In genomic region chr2:236600158-236600557, GRCh38 we compare ENCODE assay signal across 32 cellular contexts. TPM values are rescaled to one million over a fixed set of nuclear protein-coding genes. Genes with fewer than 3 reads are reported as not detected.
"Had no signal": no experiment of that assay in that cellular context is flagged by ENCODE, and none has a peak within 500 bp of the region (broad histone marks: within the 10 kb centered on the region; RNA-seq: fewer than 3 reads in every experiment).

No MANE protein-coding gene starts in this region.

- H3K9me3 ChIP-seq: ovary, psoas muscle, sigmoid colon, suprapubic skin, testis, tibial artery, transverse colon, upper lobe of right lung, uterus had no signal

- H3K27ac ChIP-seq: ovary, parathyroid adenoma, psoas muscle, right lobe of liver, sigmoid colon, skin epidermis, suprapubic skin, testis, tibial artery, transverse colon, upper lobe of right lung, uterus had no signal

- H3K36me3 Mint-ChIP-seq: naive B cell; naive thymus-derived CD8-positive, alpha-beta T cell; natural killer cell treated with Interleukin-12 subunit alpha and Interleukin-12 subunit beta and Interleukin-15 and Interleukin-18, amount 100 ng/mL, for 72 hours; stimulated activated effector memory CD8-positive, alpha-beta T cell treated with anti-CD3 and anti-CD28 coated beads, Interleukin-12 subunit alpha, Interleukin-12 subunit beta, amount 100 ng/mL, for 72 hours had no signal

- H3K9ac ChIP-seq: parathyroid adenoma had no signal

- H3K79me2 ChIP-seq: parathyroid adenoma had no signal

- H3K4me3 Mint-ChIP-seq: naive B cell; naive thymus-derived CD8-positive, alpha-beta T cell; natural killer cell treated with Interleukin-12 subunit alpha and Interleukin-12 subunit beta and Interleukin-15 and Interleukin-18, amount 100 ng/mL, for 72 hours; nephron progenitor cell; neural crest cell; stimulated activated effector memory CD8-positive, alpha-beta T cell treated with anti-CD3 and anti-CD28 coated beads, Interleukin-12 subunit alpha, Interleukin-12 subunit beta, amount 100 ng/mL, for 72 hours; stimulated activated naive CD8-positive, alpha-beta T cell treated with anti-CD3 and anti-CD28 coated beads, Interleukin-15, amount 100 ng/mL, for 72 hours had no signal

- H3K4me2 ChIP-seq: smooth muscle cell had no signal

- H2AFZ ChIP-seq: parathyroid adenoma had no signal

- H3K4me3 ChIP-seq: ovary, psoas muscle, right lobe of liver, sigmoid colon, skin epidermis, smooth muscle cell, suprapubic skin, testis, tibial artery, transverse colon, upper lobe of right lung, uterus had no signal

- H3K27ac Mint-ChIP-seq: naive thymus-derived CD8-positive, alpha-beta T cell; natural killer cell treated with Interleukin-12 subunit alpha and Interleukin-12 subunit beta and Interleukin-15 and Interleukin-18, amount 100 ng/mL, for 72 hours; nephron progenitor cell; progenitor cell of endocrine pancreas; stimulated activated effector memory CD8-positive, alpha-beta T cell treated with anti-CD3 and anti-CD28 coated beads, Interleukin-12 subunit alpha, Interleukin-12 subunit beta, amount 100 ng/mL, for 72 hours had no signal

- H3K36me3 ChIP-seq: ovary, right lobe of liver, sigmoid colon, suprapubic skin, tibial artery, transverse colon, upper lobe of right lung, uterus had no signal

- H3K4me1 ChIP-seq: parathyroid adenoma, psoas muscle, right lobe of liver, sigmoid colon, testis, transverse colon, upper lobe of right lung, uterus had no signal

- DNase-seq: naive B cell; naive thymus-derived CD8-positive, alpha-beta T cell; nephron progenitor cell; occipital lobe; ovary; posterior cingulate gyrus; psoas muscle; right cardiac atrium; right lobe of liver; sigmoid colon; stimulated activated CD4-positive, alpha-beta T cell treated with anti-CD3 and anti-CD28 coated beads, Interleukin-15, amount 100 ng/mL, for 24 hours; stimulated activated CD4-positive, alpha-beta T cell treated with anti-CD3 and anti-CD28 coated beads, Interleukin-2, amount 100 ng/mL, for 24 hours; stimulated activated CD4-positive, alpha-beta T cell treated with anti-CD3 and anti-CD28 coated beads, Interleukin-2, amount 100 ng/mL, for 48 hours; stimulated activated CD4-positive, alpha-beta T cell treated with anti-CD3 and anti-CD28 coated beads, Interleukin-4, amount 100 ng/mL, for 24 hours; stimulated activated naive CD4-positive, alpha-beta T cell; stimulated activated naive CD8-positive, alpha-beta T cell treated with anti-CD3 and anti-CD28 coated beads, Interleukin-15, amount 100 ng/mL, for 72 hours; stimulated activated naive CD8-positive, alpha-beta T cell treated with anti-CD3 and anti-CD28 coated beads, Interleukin-15, Interleukin-2, amounts not matched to agents 100 U/mL and 50 U/mL, for 24 hours; substantia nigra; testis; tibial artery; transverse colon; upper lobe of right lung; uterus had no signal

- H3K27me3 ChIP-seq: ovary, right lobe of liver, sigmoid colon, testis, tibial artery, transverse colon, upper lobe of right lung, uterus had no signal

- H3K9me3 Mint-ChIP-seq: naive thymus-derived CD8-positive, alpha-beta T cell; natural killer cell treated with Interleukin-12 subunit alpha and Interleukin-12 subunit beta and Interleukin-15 and Interleukin-18, amount 100 ng/mL, for 72 hours; nephron progenitor cell; neural crest cell; stimulated activated effector memory CD8-positive, alpha-beta T cell treated with anti-CD3 and anti-CD28 coated beads, Interleukin-12 subunit alpha, Interleukin-12 subunit beta, amount 100 ng/mL, for 72 hours; stimulated activated naive CD8-positive, alpha-beta T cell treated with anti-CD3 and anti-CD28 coated beads, Interleukin-15, amount 100 ng/mL, for 72 hours had no signal

RNA-seq across cellular contexts. Expression of gene ACKR3, which starts 30.5 kb away (rescaled TPM):
- total RNA-seq: myocyte had no signal
